In the genomic region with DNA sequence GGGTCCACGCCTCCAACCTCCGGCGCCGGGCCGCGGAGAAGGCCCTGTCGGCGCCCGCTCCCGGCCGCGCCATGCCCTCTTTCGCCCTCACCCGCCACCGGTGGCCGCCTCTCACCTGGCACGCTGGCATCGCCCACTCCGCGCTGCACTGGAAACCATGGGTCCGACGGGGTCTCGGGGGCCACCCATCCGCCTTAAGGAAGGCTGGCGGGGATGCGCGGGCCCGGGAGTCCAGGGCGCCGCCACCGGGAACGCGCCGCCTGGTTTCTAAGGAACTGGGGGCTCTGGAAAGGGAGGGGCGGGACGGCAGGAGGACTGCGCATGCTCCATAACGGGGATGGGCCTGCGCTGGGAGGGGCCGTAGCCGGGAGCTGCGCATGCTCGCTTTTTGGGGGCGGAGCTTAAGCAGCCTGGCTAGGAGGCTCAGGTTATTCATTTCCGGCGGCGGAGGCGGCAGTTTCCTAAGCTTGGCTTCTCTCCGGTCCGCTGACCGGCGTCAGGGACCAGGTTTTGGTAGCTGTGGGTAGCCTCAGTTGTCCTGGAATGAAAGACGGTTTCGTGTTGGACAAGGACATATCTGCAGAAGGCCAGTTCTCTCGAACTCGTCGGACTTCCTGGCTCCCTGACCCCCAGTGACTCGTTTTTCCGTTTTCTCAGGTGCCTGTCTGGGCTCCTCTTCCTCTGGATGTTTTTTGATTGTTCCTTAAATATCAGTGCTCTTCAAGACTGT, we compare ENCODE assay signal across 8 cellular contexts. TPM values are rescaled to one million over a fixed set of nuclear protein-coding genes. Genes with fewer than 3 reads are reported as not detected.
DNase-seq lines count a peak whose midpoint lies in the region; ATAC-seq and TF ChIP-seq lines count a peak whose summit lies in the region.

TSS of gene GFOD2 (minus strand) at position 269 of the 730 bp plus-strand sequence. CDS start 33,601 bp downstream, outside the sequence.

- H3K36me3 ChIP-seq in kidney epithelial cell (ENCODE audit: control insufficient read depth, insufficient read depth, low read length), result no peaks in the 10 kb centered on the region

- no peaks in the 10 kb centered on the region for H3K27me3 ChIP-seq in kidney epithelial cell (ENCODE audit: control insufficient read depth, insufficient read depth, low read length)

- ATAC-seq in GM19035 (IDR thresholded peaks at IDR 0.05; ENCODE audit: unreplicated experiment) (peak; percentile 85), HG03378 (IDR thresholded peaks at IDR 0.05; ENCODE audit: unreplicated experiment) (peak; percentile 74)

- H3K4me3 ChIP-seq in AG10803 (ENCODE audit: low read length) (peak within 1 kb of the TSS; percentile 91), kidney epithelial cell (ENCODE audit: low read depth, low read length) (peak within 1 kb of the TSS; percentile 90)

- TF ChIP-seq CTCF in AG10803 (conservative IDR thresholded peaks at IDR 0.05; ENCODE audit: low read length) (no peak), kidney epithelial cell (IDR thresholded peaks at IDR 0.05; ENCODE audit: insufficient read depth, low read length, poor library complexity, severe bottlenecking) (no peak)

- DNase-seq in AG10803 (ENCODE audit: low read depth), result peak; percentile 89
- peak; percentile 97 for DNase-seq in NCI-H460 (ENCODE audit: extremely low read depth, low read depth)
- peak; percentile 98 for DNase-seq in activated CD4-positive, alpha-beta T cell treated with anti-CD3 and anti-CD28 coated beads for 1 hour
- peak; percentile 99 for DNase-seq in cerebellum (ENCODE audit: low spot score)
- DNase-seq in kidney epithelial cell (ENCODE audit: low read depth), result peak; percentile 70
- DNase-seq in stimulated activated CD4-positive, alpha-beta T cell treated with anti-CD3 and anti-CD28 coated beads, Interleukin-15, amount 100 ng/mL, for 48 hours (ENCODE audit: low read depth in 2 of 2), result peak; percentile 95 to 98

RNA-seq across cellular contexts. Expression of gene GFOD2, which starts in this region (rescaled TPM):
- total RNA-seq in NCI-H460 (2014; rRNA removed; shearing (Covaris generic)), result 15.0 and 17.4 TPM in 2 replicates
- polyA plus RNA-seq in NCI-H460 (2014; cell fraction: nucleus; rRNA removed), result 25.7 and 40.6 TPM in 2 replicates
- total RNA-seq in cerebellum (49.3 TPM), kidney epithelial cell (19.3 and 21.9 TPM in 2 replicates)

Comparison
In these comparisons a context has a peak if more than half of its experiments do, and no peak if none do; other contexts are left out.
1. Peak in every context shown above with its lines: DNase-seq, ATAC-seq and H3K4me3 ChIP-seq.